In genomic region chr17:42596386-42596785, GRCh38 we compare ENCODE assay signal across 32 cellular contexts.
"Had no signal": no experiment of that assay in that cellular context is flagged by ENCODE, and none has a peak within 500 bp of the region (broad histone marks: within the 10 kb centered on the region; RNA-seq: fewer than 3 reads in every experiment).

No MANE protein-coding gene starts in this region.

- ATAC-seq: activated CD8-positive, alpha-beta memory T cell treated with anti-CD3 and anti-CD28 coated beads, Interleukin-2, amount 10 ng/mL, durations not matched to agents 7 days and 5 days; body of pancreas had no signal

- H3K27ac ChIP-seq: adrenal gland, body of pancreas, breast epithelium, WERI-Rb-1 had no signal

- H3K27me3 ChIP-seq: adrenal gland, body of pancreas, breast epithelium had no signal

- H3K4me1 ChIP-seq: breast epithelium had no signal

- H3K4me3 Mint-ChIP-seq: activated CD4-positive, alpha-beta T cell treated with anti-CD3 and anti-CD28 coated beads, Interleukin-2, amount 10 ng/mL, durations not matched to agents 24 days and 14 days; activated CD8-positive, alpha-beta memory T cell treated with anti-CD3 and anti-CD28 coated beads, Interleukin-2, amount 10 ng/mL, durations not matched to agents 7 days and 5 days; activated naive CD4-positive, alpha-beta T cell treated with anti-CD3 and anti-CD28 coated beads, Interleukin-2, amount 10 ng/mL, durations not matched to agents 7 days and 5 days; activated naive CD8-positive, alpha-beta T cell treated with anti-CD3 and anti-CD28 coated beads, Interleukin-2, amount 10 ng/mL, durations not matched to agents 7 days and 5 days had no signal

- H3K9me3 Mint-ChIP-seq: activated CD4-positive, alpha-beta T cell treated with anti-CD3 and anti-CD28 coated beads, Interleukin-2, amount 10 ng/mL, durations not matched to agents 24 days and 14 days; activated naive CD4-positive, alpha-beta T cell treated with anti-CD3 and anti-CD28 coated beads, Interleukin-2, amount 10 ng/mL, durations not matched to agents 7 days and 5 days; activated naive CD8-positive, alpha-beta T cell treated with anti-CD3 and anti-CD28 coated beads, Interleukin-2, amount 10 ng/mL, durations not matched to agents 7 days and 5 days had no signal

- DNase-seq: activated CD4-positive, alpha-beta T cell treated with anti-CD3 and anti-CD28 coated beads for 1 hour; activated CD4-positive, alpha-beta T cell treated with anti-CD3 and anti-CD28 coated beads, Interleukin-2, amount 10 ng/mL, durations not matched to agents 24 days and 14 days; activated CD4-positive, alpha-beta T cell treated with anti-CD3 and anti-CD28 coated beads, Interleukin-2, amount 50 U/mL, for 48 hours; activated CD4-positive, CD25-positive, alpha-beta regulatory T cell; activated CD8-positive, alpha-beta memory T cell treated with anti-CD3 and anti-CD28 coated beads for 24 hours; activated CD8-positive, alpha-beta memory T cell treated with anti-CD3 and anti-CD28 coated beads, Interleukin-2, amount 10 ng/mL, durations not matched to agents 7 days and 5 days; activated CD8-positive, alpha-beta memory T cell treated with anti-CD3 and anti-CD28 coated beads, Interleukin-2, amount 50 U/mL, for 48 hours; activated effector memory CD4-positive, alpha-beta T cell treated with Interleukin-2 at 50 U/mL for 16 hours; activated naive CD4-positive, alpha-beta T cell treated with anti-CD3 and anti-CD28 coated beads, Interleukin-2, amount 10 ng/mL, durations not matched to agents 7 days and 5 days; activated naive CD8-positive, alpha-beta T cell treated with anti-CD3 and anti-CD28 coated beads, Interleukin-2, amount 10 ng/mL, durations not matched to agents 7 days and 5 days; body of pancreas; KG1; MM.1S; MV-4-11; NCI-H1092; NCI-H1436 treated with DMSO at 0.1 percent for 48 hours; NCI-H1694 treated with DMSO at 0.1 percent for 48 hours; NCI-H2029; NCI-H2107; NCI-H226; NCI-H446 treated with DMSO at 0.1 percent for 48 hours; NCI-H524; NCI-H69; NK-92 treated with Interleukin-12 subunit alpha and Interleukin-12 subunit beta, amount 100 ng/mL, for 24 hours; Right ventricle myocardium superior; SW 1271; T-helper 1 cell; T-helper 2 cell; T1000; WERI-Rb-1 had no signal

- H3K27me3 Mint-ChIP-seq: activated CD4-positive, alpha-beta T cell treated with anti-CD3 and anti-CD28 coated beads, Interleukin-2, amount 10 ng/mL, durations not matched to agents 24 days and 14 days; activated CD8-positive, alpha-beta memory T cell treated with anti-CD3 and anti-CD28 coated beads, Interleukin-2, amount 10 ng/mL, durations not matched to agents 7 days and 5 days; activated naive CD4-positive, alpha-beta T cell treated with anti-CD3 and anti-CD28 coated beads, Interleukin-2, amount 10 ng/mL, durations not matched to agents 7 days and 5 days; activated naive CD8-positive, alpha-beta T cell treated with anti-CD3 and anti-CD28 coated beads, Interleukin-2, amount 10 ng/mL, durations not matched to agents 7 days and 5 days had no signal

- H3K36me3 ChIP-seq: breast epithelium had no signal

- H3K4me3 ChIP-seq: adrenal gland, body of pancreas, breast epithelium had no signal

- H3K9me3 ChIP-seq: adrenal gland, body of pancreas, breast epithelium had no signal

- H3K27ac Mint-ChIP-seq: activated CD4-positive, alpha-beta T cell treated with anti-CD3 and anti-CD28 coated beads, Interleukin-2, amount 10 ng/mL, durations not matched to agents 24 days and 14 days; activated CD8-positive, alpha-beta memory T cell treated with anti-CD3 and anti-CD28 coated beads, Interleukin-2, amount 10 ng/mL, durations not matched to agents 7 days and 5 days; activated naive CD4-positive, alpha-beta T cell treated with anti-CD3 and anti-CD28 coated beads, Interleukin-2, amount 10 ng/mL, durations not matched to agents 7 days and 5 days; activated naive CD8-positive, alpha-beta T cell treated with anti-CD3 and anti-CD28 coated beads, Interleukin-2, amount 10 ng/mL, durations not matched to agents 7 days and 5 days had no signal
